35 cellular contexts compared by ENCODE assay signal in the genomic region with DNA sequence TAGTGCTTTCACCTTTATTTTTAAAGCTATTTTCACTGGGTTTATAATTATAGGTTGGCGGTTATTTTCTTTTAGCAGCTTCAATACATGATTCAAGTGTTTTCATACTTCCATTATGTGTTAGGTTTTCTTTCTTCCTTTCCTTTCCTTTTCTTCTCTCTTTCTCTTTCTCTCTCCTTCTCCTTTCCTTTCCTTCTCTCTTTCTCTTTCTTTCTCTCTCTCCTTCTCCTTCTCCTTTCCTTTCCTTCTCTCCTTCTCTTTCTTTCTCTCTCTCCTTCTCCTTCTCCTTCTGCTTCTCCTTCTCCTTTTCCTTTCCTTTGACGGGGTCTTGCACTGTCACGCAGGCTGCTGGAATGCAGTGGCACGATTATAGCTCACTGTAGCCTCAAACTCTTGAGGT.
"Had no signal": no experiment of that assay in that cellular context is flagged by ENCODE, and none has a peak within 500 bp of the region (broad histone marks: within the 10 kb centered on the region; RNA-seq: fewer than 3 reads in every experiment).

No MANE protein-coding gene starts in this region.

- ATAC-seq: activated CD8-positive, alpha-beta T cell treated with anti-CD3 and anti-CD28 coated beads, Interleukin-2, amount 10 ng/mL, durations not matched to agents 7 days and 5 days; activated naive CD8-positive, alpha-beta T cell treated with anti-CD3 and anti-CD28 coated beads, Interleukin-2, amount 50 U/mL, for 24 hours had no signal

- H3K27me3 ChIP-seq: ascending aorta, cardiac muscle cell had no signal

- H3K4me1 Mint-ChIP-seq: activated B cell treated with CpG ODN at 0.5 μM for 24 hours; activated naive CD4-positive, alpha-beta T cell treated with anti-CD3 and anti-CD28 coated beads, Interleukin-2, amount 50 U/mL, for 24 hours; activated naive CD8-positive, alpha-beta T cell treated with anti-CD3 and anti-CD28 coated beads, Interleukin-2, amount 10 ng/mL, durations not matched to agents 7 days and 5 days; activated naive CD8-positive, alpha-beta T cell treated with anti-CD3 and anti-CD28 coated beads, Interleukin-2, amount 50 U/mL, for 24 hours had no signal

- H3K36me3 ChIP-seq: ascending aorta, cardiac muscle cell had no signal

- H3K4me1 ChIP-seq: ascending aorta had no signal

- DNase-seq: activated B cell treated with CpG ODN at 0.5 μM for 24 hours; activated CD4-positive, alpha-beta memory T cell treated with anti-CD3 and anti-CD28 coated beads for 36 hours; activated CD4-positive, alpha-beta T cell treated with anti-CD3 and anti-CD28 coated beads for 48 hours; activated CD4-positive, alpha-beta T cell treated with anti-CD3 and anti-CD28 coated beads, Interleukin-2, amount 50 U/mL, for 1 hour; activated CD4-positive, alpha-beta T cell treated with anti-CD3 and anti-CD28 coated beads, Interleukin-2, amount 50 U/mL, for 4 hours; activated CD4-positive, CD25-positive, alpha-beta regulatory T cell treated with anti-CD3 and anti-CD28 coated beads, Interleukin-2, amount 50 U/mL, for 72 hours; activated CD8-positive, alpha-beta memory T cell treated with anti-CD3 and anti-CD28 coated beads, Interleukin-2, amount 50 U/mL, for 4 hours; activated CD8-positive, alpha-beta T cell treated with anti-CD3 and anti-CD28 coated beads, Interleukin-2, amount 10 ng/mL, durations not matched to agents 7 days and 5 days; activated effector memory CD4-positive, alpha-beta T cell treated with Interleukin-2 at 50 U/mL for 16 hours; activated gamma-delta T cell; activated naive CD4-positive, alpha-beta T cell treated with anti-CD3 and anti-CD28 coated beads, Interleukin-2, amount 10 ng/mL, durations not matched to agents 7 days and 5 days; activated naive CD4-positive, alpha-beta T cell treated with Interleukin-2 at 50 U/mL for 16 hours; activated naive CD8-positive, alpha-beta T cell treated with anti-CD3 and anti-CD28 coated beads, Interleukin-2, amount 10 ng/mL, durations not matched to agents 7 days and 5 days; activated naive CD8-positive, alpha-beta T cell treated with anti-CD3 and anti-CD28 coated beads, Interleukin-2, amount 50 U/mL, for 24 hours; activated T-cell treated with anti-CD3 and anti-CD28 coated beads, Interleukin-2, amount 50 U/mL, for 24 hours; activated T-cell treated with anti-CD3 and anti-CD28 coated beads, Interleukin-2, amount 50 U/mL, for 48 hours; amygdala; anterior cingulate cortex; caudate nucleus; cerebellar nuclear complex; SW 1271; T-helper 1 cell; T-helper 9 cell had no signal

- H3K9me3 Mint-ChIP-seq: activated B cell treated with CpG ODN at 0.5 μM for 24 hours; activated CD4-positive, alpha-beta memory T cell treated with anti-CD3 and anti-CD28 coated beads for 36 hours; activated naive CD4-positive, alpha-beta T cell treated with anti-CD3 and anti-CD28 coated beads, Interleukin-2, amount 10 ng/mL, durations not matched to agents 7 days and 5 days; activated naive CD4-positive, alpha-beta T cell treated with anti-CD3 and anti-CD28 coated beads, Interleukin-2, amount 50 U/mL, for 24 hours; activated naive CD8-positive, alpha-beta T cell treated with anti-CD3 and anti-CD28 coated beads, Interleukin-2, amount 10 ng/mL, durations not matched to agents 7 days and 5 days; activated naive CD8-positive, alpha-beta T cell treated with anti-CD3 and anti-CD28 coated beads, Interleukin-2, amount 50 U/mL, for 24 hours; activated T-cell treated with anti-CD3 and anti-CD28 coated beads, Interleukin-2, amount 50 U/mL, for 24 hours; activated T-helper 2 cell treated with anti-CD3 and anti-CD28 coated beads, Interferon-gamma antibody, Interleukin-2, Interleukin-4, amounts not matched to agents 10 μg/mL and 5 μg/mL and 100 μg/mL, durations not matched to agents 14 hours and 24 hours and 36 hours; brain; central memory CD8-positive, alpha-beta T cell; T-helper 1 cell treated with Interleukin-12 subunit alpha and Interleukin-12 subunit beta and Interleukin-4 antibody, amounts not matched to agents 30 μg/mL and 1 μg/mL, for 36 hours; T-helper 2 cell treated with Interferon-gamma antibody and Interleukin-4, amounts not matched to agents 5 μg/mL and 100 μg/mL, for 36 hours had no signal

- H3K27ac Mint-ChIP-seq: activated B cell treated with CpG ODN at 0.5 μM for 24 hours; activated CD4-positive, alpha-beta memory T cell treated with anti-CD3 and anti-CD28 coated beads for 36 hours; activated CD8-positive, alpha-beta T cell treated with anti-CD3 and anti-CD28 coated beads, Interleukin-2, amount 10 ng/mL, durations not matched to agents 7 days and 5 days; activated naive CD4-positive, alpha-beta T cell treated with anti-CD3 and anti-CD28 coated beads, Interleukin-2, amount 10 ng/mL, durations not matched to agents 7 days and 5 days; activated naive CD4-positive, alpha-beta T cell treated with anti-CD3 and anti-CD28 coated beads, Interleukin-2, amount 50 U/mL, for 24 hours; activated naive CD8-positive, alpha-beta T cell; activated naive CD8-positive, alpha-beta T cell treated with anti-CD3 and anti-CD28 coated beads, Interleukin-2, amount 10 ng/mL, durations not matched to agents 7 days and 5 days; activated naive CD8-positive, alpha-beta T cell treated with anti-CD3 and anti-CD28 coated beads, Interleukin-2, amount 50 U/mL, for 24 hours; activated T-cell treated with anti-CD3 and anti-CD28 coated beads, Interleukin-2, amount 50 U/mL, for 24 hours; activated T-helper 2 cell treated with anti-CD3 and anti-CD28 coated beads, Interferon-gamma antibody, Interleukin-2, Interleukin-4, amounts not matched to agents 10 μg/mL and 5 μg/mL and 100 μg/mL, durations not matched to agents 14 hours and 24 hours and 36 hours; brain; T-helper 1 cell treated with Interleukin-12 subunit alpha and Interleukin-12 subunit beta and Interleukin-4 antibody, amounts not matched to agents 30 μg/mL and 1 μg/mL, for 36 hours; T-helper 2 cell treated with Interferon-gamma antibody and Interleukin-4, amounts not matched to agents 5 μg/mL and 100 μg/mL, for 36 hours had no signal

- H3K9me3 ChIP-seq: ascending aorta had no signal

- H3K27me3 Mint-ChIP-seq: activated B cell treated with CpG ODN at 0.5 μM for 24 hours; activated CD4-positive, alpha-beta memory T cell treated with anti-CD3 and anti-CD28 coated beads for 36 hours; activated naive CD4-positive, alpha-beta T cell treated with anti-CD3 and anti-CD28 coated beads, Interleukin-2, amount 10 ng/mL, durations not matched to agents 7 days and 5 days; activated naive CD4-positive, alpha-beta T cell treated with anti-CD3 and anti-CD28 coated beads, Interleukin-2, amount 50 U/mL, for 24 hours; activated naive CD8-positive, alpha-beta T cell; activated naive CD8-positive, alpha-beta T cell treated with anti-CD3 and anti-CD28 coated beads, Interleukin-2, amount 10 ng/mL, durations not matched to agents 7 days and 5 days; activated naive CD8-positive, alpha-beta T cell treated with anti-CD3 and anti-CD28 coated beads, Interleukin-2, amount 50 U/mL, for 24 hours; activated T-cell treated with anti-CD3 and anti-CD28 coated beads, Interleukin-2, amount 50 U/mL, for 24 hours; central memory CD8-positive, alpha-beta T cell had no signal

- H3K36me3 Mint-ChIP-seq: activated CD4-positive, alpha-beta memory T cell treated with anti-CD3 and anti-CD28 coated beads for 36 hours had no signal

- H3K4me3 Mint-ChIP-seq: activated B cell treated with CpG ODN at 0.5 μM for 24 hours; activated CD4-positive, alpha-beta memory T cell treated with anti-CD3 and anti-CD28 coated beads for 36 hours; activated CD8-positive, alpha-beta T cell treated with anti-CD3 and anti-CD28 coated beads, Interleukin-2, amount 10 ng/mL, durations not matched to agents 7 days and 5 days; activated naive CD4-positive, alpha-beta T cell treated with anti-CD3 and anti-CD28 coated beads, Interleukin-2, amount 10 ng/mL, durations not matched to agents 7 days and 5 days; activated naive CD4-positive, alpha-beta T cell treated with anti-CD3 and anti-CD28 coated beads, Interleukin-2, amount 50 U/mL, for 24 hours; activated naive CD8-positive, alpha-beta T cell; activated naive CD8-positive, alpha-beta T cell treated with anti-CD3 and anti-CD28 coated beads, Interleukin-2, amount 10 ng/mL, durations not matched to agents 7 days and 5 days; activated naive CD8-positive, alpha-beta T cell treated with anti-CD3 and anti-CD28 coated beads, Interleukin-2, amount 50 U/mL, for 24 hours; activated T-cell treated with anti-CD3 and anti-CD28 coated beads, Interleukin-2, amount 50 U/mL, for 24 hours; brain; central memory CD8-positive, alpha-beta T cell; T-helper 1 cell treated with Interleukin-12 subunit alpha and Interleukin-12 subunit beta and Interleukin-4 antibody, amounts not matched to agents 30 μg/mL and 1 μg/mL, for 36 hours; T-helper 2 cell treated with Interferon-gamma antibody and Interleukin-4, amounts not matched to agents 5 μg/mL and 100 μg/mL, for 36 hours had no signal

- H3K27ac ChIP-seq: ascending aorta, cardiac muscle cell, VCaP had no signal

- FAIRE-seq: bronchial epithelial cell, TTC549 had no signal

- H3K4me3 ChIP-seq: ascending aorta, cardiac muscle cell had no signal
